In the genomic region with DNA sequence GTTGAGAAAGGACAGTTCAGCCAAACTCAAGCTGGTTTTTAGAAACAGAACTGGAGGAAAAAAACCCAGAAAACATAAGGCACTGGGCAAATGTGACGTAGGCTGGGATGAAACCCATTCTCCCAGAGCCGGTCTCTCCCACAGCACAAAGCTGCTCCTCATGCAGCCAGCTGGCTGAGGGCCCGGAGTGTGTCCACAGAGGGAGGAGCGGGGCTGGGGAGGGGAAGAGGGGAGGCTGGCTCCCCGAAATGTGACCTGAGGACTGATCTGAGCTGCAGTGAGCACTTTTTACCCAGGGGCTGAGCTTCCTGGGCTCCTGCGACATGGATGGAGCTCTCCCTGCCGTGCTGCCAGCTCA, we compare ENCODE assay signal across 16 cellular contexts. TPM values are rescaled to one million over a fixed set of nuclear protein-coding genes. Genes with fewer than 3 reads are reported as not detected.
DNase-seq lines count a peak whose midpoint lies in the region; ATAC-seq and TF ChIP-seq lines count a peak whose summit lies in the region.
"Had no signal": no experiment of that assay in that cellular context is flagged by ENCODE, and none has a peak within 500 bp of the region (broad histone marks: within the 10 kb centered on the region; RNA-seq: fewer than 3 reads in every experiment).

No MANE protein-coding gene starts in this region.

- H3K4me3 ChIP-seq in fibroblast of mammary gland (ENCODE audit: control insufficient read depth, low read depth, low read length) = no peak overlapping the region
- H3K4me3 ChIP-seq: BLaER1, prostate gland had no signal

- DNase-seq in anterior cingulate cortex (lab: John Stamatoyannopoulos, UW) = peak in 56 of 58 donors; percentile 12 to 92 (median 80)
- DNase-seq in fibroblast of mammary gland (ENCODE audit: low read depth) = peak; percentile 48
- DNase-seq in left lobe of liver (ENCODE audit: low spot score) = no peak
- peak in 48 of 49 donors; percentile 17 to 94 (median 80) for DNase-seq in substantia nigra (lab: John Stamatoyannopoulos, UW)
- DNase-seq in stimulated activated CD4-positive, alpha-beta T cell treated with anti-CD3 and anti-CD28 coated beads, Interleukin-15, amount 100 ng/mL, for 24 hours = no peak
- no peak for DNase-seq in HuH-7 (ENCODE audit: low spot score)
- no peak for DNase-seq in NOMO-1 treated with DMSO at 0.1 percent for 48 hours (lab: John Stamatoyannopoulos, UW; ENCODE audit: unreplicated experiment)
- DNase-seq in NK-92 (lab: John Stamatoyannopoulos, UW; ENCODE audit: unreplicated experiment) = no peak
- DNase-seq: effector memory CD4-positive, alpha-beta T cell; NCI-H1092; NCI-H226; stimulated activated CD4-positive, alpha-beta T cell treated with anti-CD3 and anti-CD28 coated beads, Interleukin-1b, Interleukin-23, amount 100 ng/mL, for 48 hours; T-helper 1 cell had no signal

- no peak for TF ChIP-seq CTCF in fibroblast of mammary gland (conservative IDR thresholded peaks at IDR 0.05; ENCODE audit: control insufficient read depth, insufficient read depth, low read depth, low read length)

- H3K27ac ChIP-seq in substantia nigra (ENCODE audit: low read depth, low read length, poor library complexity, severe bottlenecking) = peak overlapping the region; percentile 66
- H3K27ac ChIP-seq: BLaER1 had no signal

- peak; percentile 55 for ATAC-seq in left lobe of liver
- ATAC-seq: activated CD4-positive, CD25-positive, alpha-beta regulatory T cell treated with anti-CD3 and anti-CD28 coated beads, Interleukin-2, amount 50 U/mL, for 24 hours had no signal

RNA-seq across cellular contexts. Expression of gene FOXF1, which starts 20.8 kb away (rescaled TPM):
- total RNA-seq in left lobe of liver = 1.7 TPM

RNA-seq across cellular contexts. Expression of gene MTHFSD, which starts 23.9 kb away (rescaled TPM):
- total RNA-seq in left lobe of liver = 9.9 TPM

RNA-seq across cellular contexts. Expression of gene FOXC2, which starts 35.5 kb away (rescaled TPM):
- 0.13 TPM for total RNA-seq in left lobe of liver

RNA-seq across cellular contexts. Expression of gene FOXL1, which starts 47.2 kb away (rescaled TPM):
- 0.28 TPM for total RNA-seq in left lobe of liver

Comparison
In these comparisons a context has a peak if more than half of its experiments do, and no peak if none do; other contexts are left out.
1. DNase-seq: peak in anterior cingulate cortex (56 of 58), fibroblast of mammary gland (single experiment) and substantia nigra (48 of 49); none in left lobe of liver (single experiment), stimulated activated CD4-positive, alpha-beta T cell treated with anti-CD3 and anti-CD28 coated beads, Interleukin-15, amount 100 ng/mL, for 24 hours (single experiment), HuH-7 (single experiment), NOMO-1 treated with DMSO at 0.1 percent for 48 hours (single experiment) and NK-92 (single experiment).